24 cellular contexts compared by ENCODE assay signal in the genomic region with DNA sequence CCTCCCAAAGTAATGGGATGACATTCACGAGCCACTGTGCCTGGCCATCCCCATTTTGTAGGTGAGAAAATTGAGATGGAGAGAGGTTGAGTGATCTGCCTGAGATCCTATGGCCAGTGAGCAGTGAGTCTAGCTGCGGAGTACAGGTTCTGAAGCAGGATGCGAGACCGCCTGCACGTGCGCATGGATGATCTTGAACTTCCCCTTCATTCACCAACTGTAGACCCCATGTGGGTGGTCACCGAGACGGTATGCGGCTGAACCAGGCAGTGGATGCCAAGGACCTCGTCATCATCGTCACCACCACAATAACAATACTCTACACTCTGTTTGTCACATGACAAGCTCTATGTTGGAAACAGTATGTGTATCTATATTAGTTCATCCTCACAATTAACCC. TPM values are rescaled to one million over a fixed set of nuclear protein-coding genes. Genes with fewer than 3 reads are reported as not detected.
DNase-seq lines count a peak whose midpoint lies in the region; ATAC-seq, FAIRE-seq and TF ChIP-seq lines count a peak whose summit lies in the region.
"Had no signal": no experiment of that assay in that cellular context is flagged by ENCODE, and none has a peak within 500 bp of the region (broad histone marks: within the 10 kb centered on the region; RNA-seq: fewer than 3 reads in every experiment).

No MANE protein-coding gene starts in this region.

- H3K4me3 Mint-ChIP-seq in chondrocyte (ENCODE audit: unreplicated experiment) = no peak overlapping the region
- no peak overlapping the region for H3K4me3 Mint-ChIP-seq in stimulated activated memory B cell treated with anti-CD40 and anti-IgM and Interleukin-4, amounts not matched to agents 10 μg/mL and 1 μg/mL and 100 μg/mL, for 72 hours
- H3K4me3 Mint-ChIP-seq: CD4-positive, alpha-beta memory T cell; H9; HFFc6 had no signal

- FAIRE-seq in RCC 7860 (lab: Jason Lieb, UNC) = no peak
- FAIRE-seq: A549, G401.6 had no signal

- no peak overlapping the region for H3K9ac ChIP-seq in BLaER1 treated with 17β-estradiol and CSF1 and Interleukin-3, amounts not matched to agents 10 nM and 100 nM
- H3K9ac ChIP-seq: KMS-11 had no signal

- ATAC-seq in stimulated activated memory B cell treated with anti-CD40 and anti-IgM and Interleukin-4, amounts not matched to agents 10 μg/mL and 1 μg/mL and 100 μg/mL, for 72 hours = peak; percentile 57
- no peak for ATAC-seq in HG03159 (IDR thresholded peaks at IDR 0.05; ENCODE audit: unreplicated experiment)

- H3K36me3 ChIP-seq in BLaER1 treated with 17β-estradiol and CSF1 and Interleukin-3, amounts not matched to agents 10 nM and 100 nM = no peaks in the 10 kb centered on the region
- no peaks in the 10 kb centered on the region for H3K36me3 ChIP-seq in H7 (replicated peaks; ENCODE audit: control insufficient read depth, insufficient read depth, low read length)
- H3K36me3 ChIP-seq: BE2C, Peyer's patch, SJCRH30 had no signal

- no peak overlapping the region for H3K4me3 ChIP-seq in BLaER1 treated with 17β-estradiol and CSF1 and Interleukin-3, amounts not matched to agents 10 nM and 100 nM
- no peak overlapping the region for H3K4me3 ChIP-seq in H7 (ENCODE audit: insufficient read depth, low read depth, low read length)
- H3K4me3 ChIP-seq: A549, Peyer's patch, SJCRH30 had no signal

- peak; percentile 1 for DNase-seq in H7
- DNase-seq in chondrocyte (ENCODE audit: low spot score) = peak; percentile 64
- DNase-seq in RCC 7860 (ENCODE audit: low spot score) = no peak
- no peak for DNase-seq in stimulated activated CD4-positive, alpha-beta T cell treated with anti-CD3 and anti-CD28 coated beads, Interleukin-4, amount 100 ng/mL, for 4 hours
- DNase-seq: BE2C; CD4-positive, alpha-beta memory T cell; H9; HFFc6; MV-4-11; NCI-H1105 treated with DMSO at 0.1 percent for 48 hours; NCI-H2029 treated with DMSO at 0.1 percent for 48 hours; NCI-H226; NCI-H510A treated with DMSO at 0.1 percent for 48 hours; NCI-H774; NK-92 treated with Interleukin-12 subunit alpha and Interleukin-12 subunit beta, amount 100 ng/mL, for 24 hours; Peyer's patch; SJCRH30; T-helper 1 cell had no signal

- H3K4me1 ChIP-seq in BLaER1 treated with 17β-estradiol and CSF1 and Interleukin-3, amounts not matched to agents 10 nM and 100 nM = peaks cover 15 to 44% (median 23%) of the 10 kb centered on the region in 10 experiments
- H3K4me1 ChIP-seq: A549, BE2C, Peyer's patch, SJCRH30 had no signal

- H4K20me1 ChIP-seq in BLaER1 treated with 17β-estradiol and CSF1 and Interleukin-3, amounts not matched to agents 10 nM and 100 nM = no peaks in the 10 kb centered on the region

- no peaks in the 10 kb centered on the region for H3K9me3 ChIP-seq in BLaER1 treated with 17β-estradiol and CSF1 and Interleukin-3, amounts not matched to agents 10 nM and 100 nM (replicated peaks in 1 of 11)
- H3K9me3 ChIP-seq: A549, BE2C, Peyer's patch, SJCRH30 had no signal

- no peaks in the 10 kb centered on the region for H3K4me1 Mint-ChIP-seq in chondrocyte (ENCODE audit: low read depth)
- H3K4me1 Mint-ChIP-seq in stimulated activated memory B cell treated with anti-CD40 and anti-IgM and Interleukin-4, amounts not matched to agents 10 μg/mL and 1 μg/mL and 100 μg/mL, for 72 hours = peaks cover 23% of the 10 kb centered on the region
- H3K4me1 Mint-ChIP-seq: CD4-positive, alpha-beta memory T cell; H9 had no signal

- H3K36me3 Mint-ChIP-seq in chondrocyte (ENCODE audit: low read depth) = no peaks in the 10 kb centered on the region
- H3K36me3 Mint-ChIP-seq in stimulated activated memory B cell treated with anti-CD40 and anti-IgM and Interleukin-4, amounts not matched to agents 10 μg/mL and 1 μg/mL and 100 μg/mL, for 72 hours = no peaks in the 10 kb centered on the region
- H3K36me3 Mint-ChIP-seq: CD4-positive, alpha-beta memory T cell had no signal

- H3K27ac Mint-ChIP-seq in chondrocyte (ENCODE audit: unreplicated experiment) = no peak overlapping the region
- H3K27ac Mint-ChIP-seq in stimulated activated memory B cell treated with anti-CD40 and anti-IgM and Interleukin-4, amounts not matched to agents 10 μg/mL and 1 μg/mL and 100 μg/mL, for 72 hours = no peak overlapping the region
- H3K27ac Mint-ChIP-seq: CD4-positive, alpha-beta memory T cell; H9; HFFc6 had no signal

- no peaks in the 10 kb centered on the region for H3K9me3 Mint-ChIP-seq in chondrocyte (ENCODE audit: low read depth)
- H3K9me3 Mint-ChIP-seq in stimulated activated memory B cell treated with anti-CD40 and anti-IgM and Interleukin-4, amounts not matched to agents 10 μg/mL and 1 μg/mL and 100 μg/mL, for 72 hours = no peaks in the 10 kb centered on the region
- H3K9me3 Mint-ChIP-seq: H9, HFFc6 had no signal

- no peak for TF ChIP-seq CTCF in chondrocyte (IDR thresholded peaks at IDR 0.05)

- no peak overlapping the region; a peak in 1 of 22 replicates for H3K27ac ChIP-seq in BLaER1 treated with 17β-estradiol and CSF1 and Interleukin-3, amounts not matched to agents 10 nM and 100 nM
- H3K27ac ChIP-seq: A549, KMS-11, Peyer's patch, SJCRH30 had no signal

- H3K4me2 ChIP-seq in BLaER1 treated with 17β-estradiol and CSF1 and Interleukin-3, amounts not matched to agents 10 nM and 100 nM = peak overlapping the region in 8 of 11 experiments; percentile 51 to 74 (median 66); a peak in 11 of 22 replicates
- H3K4me2 ChIP-seq: A549, KMS-11 had no signal

- H3K27me3 ChIP-seq in BLaER1 treated with 17β-estradiol and CSF1 and Interleukin-3, amounts not matched to agents 10 nM and 100 nM = no peaks in the 10 kb centered on the region
- H3K27me3 ChIP-seq in H7 (ENCODE audit: control insufficient read depth, insufficient read depth, low read length) = no peaks in the 10 kb centered on the region
- H3K27me3 ChIP-seq: Peyer's patch, SJCRH30 had no signal

- no peaks in the 10 kb centered on the region for H3K27me3 Mint-ChIP-seq in chondrocyte (ENCODE audit: low read depth)
- H3K27me3 Mint-ChIP-seq in stimulated activated memory B cell treated with anti-CD40 and anti-IgM and Interleukin-4, amounts not matched to agents 10 μg/mL and 1 μg/mL and 100 μg/mL, for 72 hours = no peaks in the 10 kb centered on the region
- H3K27me3 Mint-ChIP-seq: CD4-positive, alpha-beta memory T cell had no signal

RNA-seq across cellular contexts. Expression of a gene that starts 6.2 kb away (rescaled TPM):
- total RNA-seq in H7 (2014; rRNA removed; shearing (Covaris generic)) = 0.52 TPM in 1 of 2 replicates, not detected in the other
- not detected in 3 replicates for total RNA-seq in chondrocyte
- total RNA-seq: H9, HFFc6, SJCRH30 had no signal

Comparison
In these comparisons a context has a peak if more than half of its experiments do, and no peak if none do; other contexts are left out.
1. DNase-seq: peak in H7 (single experiment) and chondrocyte (single experiment); none in RCC 7860 (single experiment) and stimulated activated CD4-positive, alpha-beta T cell treated with anti-CD3 and anti-CD28 coated beads, Interleukin-4, amount 100 ng/mL, for 4 hours (0 of 2).